ENCODE assay signal across 19 cellular contexts in genomic region chr2:180618570-180618969, GRCh38.
DNase-seq lines count a peak whose midpoint lies in the region; ATAC-seq and TF ChIP-seq lines count a peak whose summit lies in the region.
"Had no signal": no experiment of that assay in that cellular context is flagged by ENCODE, and none has a peak within 500 bp of the region (broad histone marks: within the 10 kb centered on the region; RNA-seq: fewer than 3 reads in every experiment).

No MANE protein-coding gene starts in this region.

- no peaks in the 10 kb centered on the region for H3K9me3 Mint-ChIP-seq in endothelial cell (ENCODE audit: unreplicated experiment)
- H3K9me3 Mint-ChIP-seq: activated T-helper 2 cell treated with anti-CD3 and anti-CD28 coated beads, Interferon-gamma antibody, Interleukin-2, Interleukin-4, amounts not matched to agents 10 μg/mL and 5 μg/mL and 100 μg/mL, durations not matched to agents 14 hours and 24 hours and 36 hours had no signal

- no peak for TF ChIP-seq CTCF in endothelial cell (IDR thresholded peaks at IDR 0.05; ENCODE audit: unreplicated experiment)

- peak; percentile 81 for DNase-seq in EH (ENCODE audit: low read depth)
- peak; percentile 39 to 72 for DNase-seq in NOMO-1 (lab: John Stamatoyannopoulos, UW; ENCODE audit: unreplicated experiment in 2 of 2)
- no peak for DNase-seq in endothelial cell (ENCODE audit: low spot score)
- DNase-seq in skeletal muscle cell (ENCODE audit: low read depth), result peak; percentile 59
- no peak for DNase-seq in NCI-H748 treated with DMSO at 0.1 percent for 48 hours (lab: John Stamatoyannopoulos, UW)
- no peak for DNase-seq in left colon
- no peak for DNase-seq in activated naive CD4-positive, alpha-beta T cell treated with Interleukin-2 at 50 U/mL for 16 hours
- DNase-seq: Calu3; left ventricle myocardium inferior; MG63; NCI-H69; occipital lobe; PC-9; stimulated activated naive B cell treated with anti-CD40 and anti-IgM and Interleukin-4, amounts not matched to agents 10 μg/mL and 1 μg/mL and 100 μg/mL, for 72 hours had no signal

- no peak overlapping the region for H3K4me3 ChIP-seq in skeletal muscle cell (ENCODE audit: low read depth, low read length)
- H3K4me3 ChIP-seq: left ventricle myocardium inferior, MG63, PC-9, right atrium auricular region had no signal

- intact Hi-C loops in left colon (cut with DNase I, micrococcal nuclease), result no loop called here

- peak overlapping the region; percentile 93 for H3K27ac Mint-ChIP-seq in endothelial cell (ENCODE audit: unreplicated experiment)
- H3K27ac Mint-ChIP-seq: activated T-helper 2 cell treated with anti-CD3 and anti-CD28 coated beads, Interferon-gamma antibody, Interleukin-2, Interleukin-4, amounts not matched to agents 10 μg/mL and 5 μg/mL and 100 μg/mL, durations not matched to agents 14 hours and 24 hours and 36 hours; B cell; stimulated activated naive B cell treated with anti-CD40 and anti-IgM and Interleukin-4, amounts not matched to agents 10 μg/mL and 1 μg/mL and 100 μg/mL, for 72 hours; T-helper 2 cell treated with Interferon-gamma antibody and Interleukin-4, amounts not matched to agents 5 μg/mL and 100 μg/mL, for 36 hours had no signal

- H3K36me3 Mint-ChIP-seq in endothelial cell (ENCODE audit: low read depth, unreplicated experiment), result no peaks in the 10 kb centered on the region
- H3K36me3 Mint-ChIP-seq: stimulated activated naive B cell treated with anti-CD40 and anti-IgM and Interleukin-4, amounts not matched to agents 10 μg/mL and 1 μg/mL and 100 μg/mL, for 72 hours had no signal

- no peak for ATAC-seq in left colon
- ATAC-seq: activated CD4-positive, CD25-positive, alpha-beta regulatory T cell treated with anti-CD3 and anti-CD28 coated beads, Interleukin-2, amount 50 U/mL, for 24 hours; stimulated activated naive B cell treated with anti-CD40 and anti-IgM and Interleukin-4, amounts not matched to agents 10 μg/mL and 1 μg/mL and 100 μg/mL, for 72 hours had no signal

- H3K4me1 Mint-ChIP-seq in endothelial cell (ENCODE audit: unreplicated experiment), result peaks cover 20% of the 10 kb centered on the region
- H3K4me1 Mint-ChIP-seq: B cell; stimulated activated naive B cell treated with anti-CD40 and anti-IgM and Interleukin-4, amounts not matched to agents 10 μg/mL and 1 μg/mL and 100 μg/mL, for 72 hours had no signal

- H3K4me3 Mint-ChIP-seq in endothelial cell (ENCODE audit: unreplicated experiment), result no peak overlapping the region
- H3K4me3 Mint-ChIP-seq: B cell; stimulated activated naive B cell treated with anti-CD40 and anti-IgM and Interleukin-4, amounts not matched to agents 10 μg/mL and 1 μg/mL and 100 μg/mL, for 72 hours; T-helper 2 cell treated with Interferon-gamma antibody and Interleukin-4, amounts not matched to agents 5 μg/mL and 100 μg/mL, for 36 hours had no signal

- H3K27me3 Mint-ChIP-seq in endothelial cell (ENCODE audit: unreplicated experiment), result peaks cover 2% of the 10 kb centered on the region
- H3K27me3 Mint-ChIP-seq: stimulated activated naive B cell treated with anti-CD40 and anti-IgM and Interleukin-4, amounts not matched to agents 10 μg/mL and 1 μg/mL and 100 μg/mL, for 72 hours had no signal

Comparison
In these comparisons a context has a peak if more than half of its experiments do, and no peak if none do; other contexts are left out.
1. DNase-seq: peak in EH (single experiment), NOMO-1 (2 of 2) and skeletal muscle cell (single experiment); none in endothelial cell (single experiment), NCI-H748 treated with DMSO at 0.1 percent for 48 hours (single experiment), left colon (0 of 2) and activated naive CD4-positive, alpha-beta T cell treated with Interleukin-2 at 50 U/mL for 16 hours (single experiment).